24 cellular contexts compared by ENCODE assay signal in the genomic region with DNA sequence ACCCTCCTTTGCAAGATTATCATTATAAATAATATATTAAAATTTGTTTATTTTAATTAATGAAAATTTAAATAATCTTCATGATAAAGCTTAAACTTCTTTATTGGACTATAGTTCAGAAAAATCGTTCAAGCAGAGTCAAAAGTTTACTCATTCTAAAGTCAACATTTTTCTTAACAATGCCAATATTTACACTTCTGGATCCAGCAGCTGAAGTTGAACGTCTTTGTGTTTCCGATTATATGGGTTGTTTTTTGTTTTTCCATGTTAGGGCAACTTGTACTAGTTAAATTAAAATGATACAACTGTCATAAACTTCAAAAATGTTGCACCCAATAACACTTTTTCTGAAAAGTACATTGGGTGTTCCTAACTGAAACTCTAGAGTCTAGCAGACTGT. TPM values are rescaled to one million over a fixed set of nuclear protein-coding genes. Genes with fewer than 3 reads are reported as not detected.
DNase-seq lines count a peak whose midpoint lies in the region; ATAC-seq, FAIRE-seq and TF ChIP-seq lines count a peak whose summit lies in the region.
"Had no signal": no experiment of that assay in that cellular context is flagged by ENCODE, and none has a peak within 500 bp of the region (broad histone marks: within the 10 kb centered on the region; RNA-seq: fewer than 3 reads in every experiment).

No MANE protein-coding gene starts in this region.

- no peaks in the 10 kb centered on the region for H3K9me3 Mint-ChIP-seq in CD8-positive, alpha-beta T cell
- H3K9me3 Mint-ChIP-seq: activated T-cell treated with anti-CD3 and anti-CD28 coated beads, Interleukin-2, amount 50 U/mL, for 4 hours; T-helper 1 cell treated with Interleukin-12 subunit alpha and Interleukin-12 subunit beta and Interleukin-4 antibody, amounts not matched to agents 30 μg/mL and 1 μg/mL, for 36 hours had no signal

- H3K36me3 Mint-ChIP-seq in CD8-positive, alpha-beta T cell, result no peaks in the 10 kb centered on the region
- H3K36me3 Mint-ChIP-seq: activated naive CD8-positive, alpha-beta T cell had no signal

- H3K36me3 ChIP-seq in CD8-positive, alpha-beta T cell (ENCODE audit: insufficient read depth, low read length), result no peaks in the 10 kb centered on the region
- peaks cover 3% of the 10 kb centered on the region; the same call in 1 of the 2 replicates for H3K36me3 ChIP-seq in PC-3 (ENCODE audit: low read depth, low read length)
- H3K36me3 ChIP-seq: left ventricle myocardium inferior, MG63 had no signal

- H2AFZ ChIP-seq in PC-3 (ENCODE audit: low read length), result no peak overlapping the region

- no peak for TF ChIP-seq EP300 in A549 (IDR thresholded peaks at IDR 0.05)

- H3F3A ChIP-seq in PC-3 (ENCODE audit: low read length, unreplicated experiment), result no peaks in the 10 kb centered on the region

- H3K4me2 ChIP-seq in A549 (peak overlapping the region; percentile 35), PC-3 (ENCODE audit: low read length) (peak overlapping the region; percentile 52)

- no peaks in the 10 kb centered on the region for H3K9me2 ChIP-seq in PC-3 (replicated peaks; ENCODE audit: low read length)

- intact Hi-C loops in CD8-positive, alpha-beta T cell (cut with DNase I, micrococcal nuclease), result no loop called here
- intact Hi-C loops in PC-3 (cut with micrococcal nuclease), result no loop called here

- H3K27ac ChIP-seq in A549, result peak overlapping the region in 1 of 2 experiments; percentile 6; a peak in 2 of 6 replicates
- H3K27ac ChIP-seq in CD8-positive, alpha-beta T cell (ENCODE audit: low read depth, low read length), result no peak overlapping the region
- no peak overlapping the region for H3K27ac ChIP-seq in PC-3 (ENCODE audit: low read length)
- H3K27ac ChIP-seq: left ventricle myocardium inferior had no signal

- peaks cover 26% of the 10 kb centered on the region for H3K4me1 Mint-ChIP-seq in CD8-positive, alpha-beta T cell (ENCODE audit: low read depth)

- POLR2A ChIA-PET in A549 (lab: Yijun Ruan, JAX) (no interaction called here), PC-3 (lab: Charles Lee; ENCODE audit: unreplicated experiment) (interaction anchor here (0.7 kb wide), 1 partner anchor 21 kb away, joined by 3 read pairs; no protein-coding TSS in a partner anchor)
- POLR2A ChIA-PET in CD8-positive, alpha-beta T cell (lab: Charles Lee), result interaction anchor here (1.2 kb wide), 1 partner anchor 78 kb away, joined by 4 read pairs; no protein-coding TSS in a partner anchor

- TF ChIP-seq RAD21 in A549 (conservative IDR thresholded peaks at IDR 0.05 in 1 of 2, IDR thresholded peaks at IDR 0.05 in 1 of 2), result no peak

- no peaks in the 10 kb centered on the region for H3K27me3 Mint-ChIP-seq in CD8-positive, alpha-beta T cell (ENCODE audit: low read depth)
- H3K27me3 Mint-ChIP-seq: activated naive CD8-positive, alpha-beta T cell had no signal

- 2% methylated on average over 3 of the region's 3 CpGs for WGBS in A549 (ENCODE audit: missing lambda C conversion rate)

- CTCF ChIA-PET in A549 (lab: Yijun Ruan, JAX), result interaction anchor here (1.0 to 1.5 kb wide), 3 partner anchors 20 to 402 kb away, joined by 3 to 4 read pairs (median 4); no protein-coding TSS in a partner anchor
- CTCF ChIA-PET in CD8-positive, alpha-beta T cell (lab: Charles Lee), result interaction anchor here (0.7 kb wide), 1 partner anchor 8 kb away, joined by 4 read pairs; no protein-coding TSS in a partner anchor
- CTCF ChIA-PET in PC-3 (lab: Charles Lee), result no interaction called here

- ATAC-seq in A549 (no peak), PC-3 (peak; percentile 75), HG02678 (IDR thresholded peaks at IDR 0.05; ENCODE audit: unreplicated experiment) (no peak), HG03175 (IDR thresholded peaks at IDR 0.05; ENCODE audit: unreplicated experiment) (no peak)
- ATAC-seq in CD8-positive, alpha-beta T cell, result no peak

- no peak overlapping the region for H3K9ac ChIP-seq in PC-3 (ENCODE audit: low read length)

- peaks cover 34% of the 10 kb centered on the region for H4K20me1 ChIP-seq in PC-3 (ENCODE audit: low read length)

- no TSS peak for BruUV-seq in PC-3 (replicated peaks; lab: Mats Ljungman, UMichigan)

- TF ChIP-seq CTCF in A549 (IDR thresholded peaks at IDR 0.05) (no peak), PC-3 (conservative IDR thresholded peaks at IDR 0.05; ENCODE audit: low read depth, low read length) (no peak)
- TF ChIP-seq CTCF in CD8-positive, alpha-beta T cell (IDR thresholded peaks at IDR 0.05), result no peak

- H3K4me3 ChIP-seq in A549 (no peak overlapping the region), PC-3 (ENCODE audit: low read length) (no peak overlapping the region)
- H3K4me3 ChIP-seq in CD8-positive, alpha-beta T cell (ENCODE audit: low read depth, low read length), result no peak overlapping the region
- H3K4me3 ChIP-seq: left ventricle myocardium inferior, MG63 had no signal

- peaks cover 97% of the 10 kb centered on the region for H3K79me2 ChIP-seq in PC-3 (ENCODE audit: low read length)

- FAIRE-seq in A549 (lab: Jason Lieb, UNC) (no peak), frontal cortex (lab: Jason Lieb, UNC) (peak; percentile 53)
- FAIRE-seq: G401.6, H54 had no signal

- DNase-seq in A549 (ENCODE audit: low read depth in 1 of 2, low spot score in 1 of 2), result no peak
- DNase-seq in CD8-positive, alpha-beta T cell, result no peak
- DNase-seq in PC-3, result peak; percentile 44
- no peak for DNase-seq in frontal cortex (ENCODE audit: low spot score in 2 of 2)
- DNase-seq in activated gamma-delta T cell (lab: John Stamatoyannopoulos, UW), result no peak
- no peak for DNase-seq in activated effector memory CD4-positive, alpha-beta T cell treated with anti-CD3 and anti-CD28 coated beads, Interleukin-2, amount 50 U/mL, for 16 hours
- DNase-seq: activated CD4-positive, alpha-beta T cell treated with anti-CD3 and anti-CD28 coated beads for 4 hours; activated T-cell treated with anti-CD3 and anti-CD28 coated beads, Interleukin-2, amount 50 U/mL, for 4 hours; central memory CD4-positive, alpha-beta T cell; dermis blood vessel endothelial cell; left ventricle myocardium inferior; MG63; NCI-H1417; NCI-H2081; NCI-H226; NCI-H82; RPMI8226; stimulated activated naive CD4-positive, alpha-beta T cell treated with Interleukin-2 at 50 U/mL for 16 hours had no signal

- H3K27ac Mint-ChIP-seq in CD8-positive, alpha-beta T cell, result peak overlapping the region; percentile 93

- H3K4me3 Mint-ChIP-seq in CD8-positive, alpha-beta T cell, result no peak overlapping the region

- no peaks in the 10 kb centered on the region for H3K9me3 ChIP-seq in A549
- no peaks in the 10 kb centered on the region for H3K9me3 ChIP-seq in CD8-positive, alpha-beta T cell (ENCODE audit: low read length)
- H3K9me3 ChIP-seq in PC-3 (ENCODE audit: low read length), result no peaks in the 10 kb centered on the region
- H3K9me3 ChIP-seq: left ventricle myocardium inferior, MG63 had no signal

- no peak for TF ChIP-seq POLR2A in A549 (IDR thresholded peaks at IDR 0.05; ENCODE audit: low read length)

- H3K4me1 ChIP-seq in A549 (peaks cover 36% of the 10 kb centered on the region), PC-3 (ENCODE audit: insufficient read depth, low read length) (peaks cover 29% of the 10 kb centered on the region)
- peaks cover 19% of the 10 kb centered on the region for H3K4me1 ChIP-seq in CD8-positive, alpha-beta T cell (ENCODE audit: insufficient read depth, low read length)

- H3K27me3 ChIP-seq in CD8-positive, alpha-beta T cell (ENCODE audit: insufficient read depth, low read length), result no peaks in the 10 kb centered on the region
- no peaks in the 10 kb centered on the region for H3K27me3 ChIP-seq in PC-3 (ENCODE audit: low read length)
- H3K27me3 ChIP-seq: MG63 had no signal

TF ChIP-seq in A549, 52 proteins besides CTCF, POLR2A, EP300 and RAD21:
- TF ChIP-seq RARB (CRISPR knock-in tag; IDR thresholded peaks at IDR 0.05), result no peak
- TF ChIP-seq HDAC2 (IDR thresholded peaks at IDR 0.05), result no peak
- TF ChIP-seq USF2 (IDR thresholded peaks at IDR 0.05), result no peak
- TF ChIP-seq POLR2AphosphoS2 (conservative IDR thresholded peaks at IDR 0.05; ENCODE audit: low read length), result no peak
- TF ChIP-seq FOSB (CRISPR knock-in tag; IDR thresholded peaks at IDR 0.05), result no peak
- TF ChIP-seq BHLHE40 (IDR thresholded peaks at IDR 0.05; ENCODE audit: low read depth, low read length), result no peak
- TF ChIP-seq, protein P1, sequence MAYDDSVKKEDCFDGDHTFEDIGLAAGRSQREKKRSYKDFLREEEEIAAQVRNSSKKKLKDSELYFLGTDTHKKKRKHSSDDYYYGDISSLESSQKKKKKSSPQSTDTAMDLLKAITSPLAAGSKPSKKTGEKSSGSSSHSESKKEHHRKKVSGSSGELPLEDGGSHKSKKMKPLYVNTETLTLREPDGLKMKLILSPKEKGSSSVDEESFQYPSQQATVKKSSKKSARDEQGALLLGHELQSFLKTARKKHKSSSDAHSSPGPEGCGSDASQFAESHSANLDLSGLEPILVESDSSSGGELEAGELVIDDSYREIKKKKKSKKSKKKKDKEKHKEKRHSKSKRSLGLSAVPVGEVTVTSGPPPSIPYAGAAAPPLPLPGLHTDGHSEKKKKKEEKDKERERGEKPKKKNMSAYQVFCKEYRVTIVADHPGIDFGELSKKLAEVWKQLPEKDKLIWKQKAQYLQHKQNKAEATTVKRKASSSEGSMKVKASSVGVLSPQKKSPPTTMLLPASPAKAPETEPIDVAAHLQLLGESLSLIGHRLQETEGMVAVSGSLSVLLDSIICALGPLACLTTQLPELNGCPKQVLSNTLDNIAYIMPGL (CRISPR knock-in tag; IDR thresholded peaks at IDR 0.05; ENCODE audit: borderline replicate concordance), result no peak
- TF ChIP-seq NFE2L2 (conservative IDR thresholded peaks at IDR 0.05; ENCODE audit: low read length), result no peak

RNA-seq across cellular contexts. Expression of gene GRB10, which starts 43.8 kb away (rescaled TPM):
- polyA plus RNA-seq in A549 (2011; rRNA removed) (23.2 and 42.3 TPM in 2 replicates), A549 (2017; fragmentation: RNase III; extraction: RNeasy Plus Mini Kit Qiagen cat#74134 plus additional on column Dnase treatment) (34.7 to 37.6 TPM (median 37.0 TPM) in 3 replicates)
- 10.1 and 12.7 TPM in 2 replicates for polyA plus RNA-seq in A549 (2012; cell fraction: cytosol; rRNA removed)
- polyA plus RNA-seq in A549 (2012; cell fraction: nucleus; rRNA removed), result 19.9 and 33.8 TPM in 2 replicates
- polyA minus RNA-seq in A549 (2011; rRNA and poly(A)+ RNA removed), result 64.5 and 88.4 TPM in 2 replicates
- total RNA-seq in CD8-positive, alpha-beta T cell, result 1 to 10 TPM; 2.6 to 2.9 TPM
- total RNA-seq in PC-3 (2014; rRNA removed) (61.3 and 89.8 TPM in 2 replicates), frontal cortex (48.5 TPM)

Comparison
In these comparisons a context has a peak if more than half of its experiments do, and no peak if none do; other contexts are left out.
1. RNA of gene GRB10, which starts 43.8 kb away (total RNA-seq): 61.3 to 89.8 TPM in PC-3 and 48.5 TPM in frontal cortex (single experiment); 2.6 to 2.9 TPM in CD8-positive, alpha-beta T cell; every median in the first group is over 10 times any median in the second.